ENCODE assay signal across 8 cellular contexts in genomic region chr6:17042422-17043147, GRCh38. TPM values are rescaled to one million over a fixed set of nuclear protein-coding genes. Genes with fewer than 3 reads are reported as not detected.
DNase-seq lines count a peak whose midpoint lies in the region; ATAC-seq and TF ChIP-seq lines count a peak whose summit lies in the region.

No MANE protein-coding gene starts in this region.

- peak; percentile 68 for DNase-seq in A673 (ENCODE audit: low spot score)
- DNase-seq in LHCN-M2 (ENCODE audit: low read depth), result peak; percentile 58
- DNase-seq in dedifferentiated amniotic fluid mesenchymal stem cell (ENCODE audit: extremely low spot score), result peak; percentile 79
- DNase-seq in left lobe of liver (ENCODE audit: low spot score), result peak; percentile 54
- no peak for DNase-seq in stimulated activated naive CD4-positive, alpha-beta T cell (lab: John Stamatoyannopoulos, UW)

- no peaks in the 10 kb centered on the region for H3K36me3 ChIP-seq in A673 (ENCODE audit: insufficient read depth, low read length, poor library complexity, severe bottlenecking)

- intact Hi-C loops in A673 (cut with micrococcal nuclease; ENCODE audit: unreplicated experiment), result no loop called here

- no peaks in the 10 kb centered on the region for H3K9me3 ChIP-seq in A673 (ENCODE audit: low read depth, low read length, poor library complexity, severe bottlenecking)

- no peak overlapping the region for H3K4me3 ChIP-seq in A673 (ENCODE audit: low read depth, low read length, poor library complexity, severe bottlenecking)

- CTCF ChIA-PET in A673 (lab: Charles Lee), result no interaction called here

- ATAC-seq in left lobe of liver (peak; percentile 96), HG02623 (IDR thresholded peaks at IDR 0.05; ENCODE audit: unreplicated experiment) (no peak), GM19395 (IDR thresholded peaks at IDR 0.05; ENCODE audit: unreplicated experiment) (no peak), HG03045 (IDR thresholded peaks at IDR 0.05; ENCODE audit: unreplicated experiment) (no peak)

- H3K27me3 ChIP-seq in A673 (replicated peaks; ENCODE audit: insufficient read depth, low read depth, low read length, poor library complexity), result no peaks in the 10 kb centered on the region

- peak; percentile 55 for TF ChIP-seq CTCF in A673 (conservative IDR thresholded peaks at IDR 0.05; ENCODE audit: low read depth, low read length)

- BruUV-seq in A673 (replicated peaks; lab: Mats Ljungman, UMichigan), result no TSS peak

- POLR2A ChIA-PET in A673 (lab: Charles Lee; ENCODE audit: low non-redundant PET), result no interaction called here

- peaks cover 8% of the 10 kb centered on the region for H3K4me1 ChIP-seq in A673 (ENCODE audit: insufficient read depth, low read length, poor library complexity, severe bottlenecking)

- H3K27ac ChIP-seq in A673 (ENCODE audit: low read depth, low read length, poor library complexity, severe bottlenecking), result no peak overlapping the region

RNA-seq across cellular contexts. Expression of gene STMND1, which starts 59.3 kb away (rescaled TPM):
- total RNA-seq in A673 (2021) (not detected in 2 replicates), LHCN-M2 (2014; rRNA removed) (not detected in 2 replicates), left lobe of liver (not detected)
- polyA plus RNA-seq in LHCN-M2 (2012), result not detected

Comparison
In these comparisons a context has a peak if more than half of its experiments do, and no peak if none do; other contexts are left out.
1. DNase-seq: peak in A673 (single experiment), LHCN-M2 (single experiment), dedifferentiated amniotic fluid mesenchymal stem cell (single experiment) and left lobe of liver (single experiment); none in stimulated activated naive CD4-positive, alpha-beta T cell (0 of 6).